Comparison of ENCODE assay signal across 8 cellular contexts in the genomic region with DNA sequence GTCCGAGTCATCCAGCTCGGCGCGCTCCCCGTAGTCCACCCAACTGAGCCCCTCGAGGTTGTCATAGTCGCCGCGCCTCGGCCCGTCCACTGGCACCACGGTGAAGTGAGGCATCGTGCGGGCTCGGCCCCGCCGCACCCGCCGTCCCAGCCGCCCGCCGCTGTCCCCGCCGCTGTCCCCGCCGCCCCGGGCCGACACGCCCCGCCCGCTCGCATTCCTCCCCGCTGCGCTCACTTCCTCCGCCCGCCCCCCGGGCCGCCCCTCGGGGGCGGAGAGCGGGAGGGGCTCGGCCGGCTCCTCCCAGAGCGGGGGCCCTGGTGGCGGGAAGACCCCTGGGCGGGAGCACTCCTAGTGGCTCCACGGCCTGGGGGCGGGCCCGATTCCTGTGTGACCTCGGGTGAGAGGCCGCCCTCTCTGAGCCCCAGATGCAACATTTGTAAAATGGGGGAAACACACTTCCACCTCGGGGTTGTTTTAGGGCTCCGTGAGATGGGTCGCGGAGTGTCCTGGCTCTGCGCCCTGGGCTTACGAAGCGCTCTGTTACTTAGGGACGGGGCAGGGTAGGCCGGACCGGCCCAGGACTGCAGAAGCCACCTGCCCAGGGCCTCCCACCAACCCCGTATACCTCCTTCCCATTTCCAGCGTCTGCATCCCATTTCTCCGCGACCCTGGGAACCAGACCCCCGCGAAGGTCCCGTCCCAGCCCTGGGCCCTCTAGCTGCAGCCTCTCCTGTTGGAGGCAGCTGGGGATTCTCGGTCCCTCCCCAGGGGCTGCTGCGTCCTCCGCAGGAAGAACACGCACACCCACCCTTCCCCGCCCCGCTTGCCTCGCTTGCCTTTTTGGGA. TPM values are rescaled to one million over a fixed set of nuclear protein-coding genes. Genes with fewer than 3 reads are reported as not detected.
A peak's percentile ranks its signal among the peaks of the same experiment; 100 is the strongest.
DNase-seq lines count a peak whose midpoint lies in the region; ATAC-seq and TF ChIP-seq lines count a peak whose summit lies in the region.

A gene (minus strand): TSS at position 198 of the 846 bp plus-strand sequence. CDS start 84 bp downstream, at position 114.

- peak; percentile 78 for ATAC-seq in GM21529 (IDR thresholded peaks at IDR 0.05; ENCODE audit: unreplicated experiment)

- no peaks in the 10 kb centered on the region for H3K27me3 ChIP-seq in left ventricle myocardium inferior (ENCODE audit: low read depth)
- no peaks in the 10 kb centered on the region for H3K27me3 ChIP-seq in uterus

- H3K4me1 ChIP-seq in left ventricle myocardium inferior = peaks cover 58% of the 10 kb centered on the region
- H3K4me1 ChIP-seq in uterus = peaks cover 3 to 19% of the 10 kb centered on the region in 2 donors

- H3K27ac ChIP-seq in left ventricle myocardium inferior (replicated peaks) (peak within 1 kb of the TSS; percentile 100), uterus (peak within 1 kb of the TSS; percentile 94 to 96)

- H3K4me3 ChIP-seq in Jurkat, Clone E6-1 (ENCODE audit: low read length) = peak within 1 kb of the TSS; percentile 61
- H3K4me3 ChIP-seq in left ventricle myocardium inferior (peak within 1 kb of the TSS; percentile 96), uterus (peak within 1 kb of the TSS; percentile 73 to 92)

- H3K9me3 ChIP-seq in left ventricle myocardium inferior (replicated peaks) (no peaks in the 10 kb centered on the region), uterus (no peaks in the 10 kb centered on the region)

- intact Hi-C loops in left ventricle myocardium inferior (cut with micrococcal nuclease) = no loop called here
- intact Hi-C loops in uterus (cut with DNase I; ENCODE audit: low total_unique reads) = no loop called here

- DNase-seq in DMS114 treated with DMSO at 0.1 percent for 48 hours (lab: John Stamatoyannopoulos, UW; ENCODE audit: unreplicated experiment) (peak; percentile 69), T-helper 2 cell (peak; percentile 75 to 92 (median 80)), amniotic stem cell (lab: John Stamatoyannopoulos, UW) (peak; percentile 58), left ventricle myocardium inferior (peak; percentile 90), pulmonary artery endothelial cell (ENCODE audit: low read depth, low spot score) (no peak), uterus (peak; percentile 87 to 91)
- DNase-seq in Jurkat, Clone E6-1 (ENCODE audit: low read depth, low spot score) = peak; percentile 79

- TF ChIP-seq POLR2A in uterus (IDR thresholded peaks at IDR 0.05) = peak; percentile 90 to 99

- H3K36me3 ChIP-seq in left ventricle myocardium inferior (no peaks in the 10 kb centered on the region), uterus (no peaks in the 10 kb centered on the region)

- TF ChIP-seq CTCF in left ventricle myocardium inferior (IDR thresholded peaks at IDR 0.05; ENCODE audit: borderline replicate concordance) (peak; percentile 23), uterus (IDR thresholded peaks at IDR 0.05) (peak in 1 of 4 experiments; percentile 8)

RNA-seq across cellular contexts. Expression of the gene that starts here (rescaled TPM):
- polyA plus RNA-seq in Jurkat, Clone E6-1 (2012; ENCODE audit: insufficient read depth, insufficient read length) = 17.3 TPM
- total RNA-seq in left ventricle myocardium inferior (79.2 TPM), pulmonary artery endothelial cell (57.2 and 73.1 TPM in 2 replicates), uterus (100 to 1,000 TPM in 1 of 4 donors, 10 to 100 TPM in 3; 25.6 to 137 (median 62.3) TPM)
